8 cellular contexts compared by ENCODE assay signal in the genomic region with DNA sequence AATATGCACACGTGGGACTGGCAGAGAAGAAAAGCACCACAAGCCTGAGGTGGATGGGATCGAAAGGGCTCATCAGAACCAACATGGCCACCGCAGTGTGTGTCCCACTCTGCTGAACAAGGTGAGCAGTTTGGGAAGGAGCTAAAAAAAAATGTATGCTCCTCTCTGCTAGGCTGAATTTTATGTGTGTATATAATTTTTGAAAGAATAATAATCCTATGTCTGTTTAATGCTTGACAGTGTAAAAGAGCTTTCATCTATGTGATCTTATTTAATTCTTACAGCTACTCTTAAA. TPM values are rescaled to one million over a fixed set of nuclear protein-coding genes. Genes with fewer than 3 reads are reported as not detected.
DNase-seq lines count a peak whose midpoint lies in the region; ATAC-seq and TF ChIP-seq lines count a peak whose summit lies in the region.

No MANE protein-coding gene starts in this region.

- H3K36me3 ChIP-seq in right atrium auricular region: no peaks in the 10 kb centered on the region

- H3K9me3 ChIP-seq in right atrium auricular region: no peaks in the 10 kb centered on the region

- peak overlapping the region; percentile 47 to 77 for H3K4me3 ChIP-seq in right atrium auricular region

- H3K36me3 Mint-ChIP-seq in activated CD4-positive, alpha-beta T cell treated with anti-CD3 and anti-CD28 coated beads, Interleukin-2, amount 10 ng/mL, durations not matched to agents 7 days and 5 days (ENCODE audit: low read depth): peaks cover 12% of the 10 kb centered on the region
- peaks cover 2% of the 10 kb centered on the region for H3K36me3 Mint-ChIP-seq in progenitor cell of endocrine pancreas (ENCODE audit: insufficient read depth)

- TF ChIP-seq CTCF in right atrium auricular region (IDR thresholded peaks at IDR 0.05) (no peak), progenitor cell of endocrine pancreas (IDR thresholded peaks at IDR 0.05; ENCODE audit: unreplicated experiment) (no peak)

- H3K4me3 Mint-ChIP-seq in activated CD4-positive, alpha-beta T cell treated with anti-CD3 and anti-CD28 coated beads, Interleukin-2, amount 10 ng/mL, durations not matched to agents 7 days and 5 days: peak overlapping the region; percentile 83
- H3K4me3 Mint-ChIP-seq in progenitor cell of endocrine pancreas (ENCODE audit: low read depth): peak overlapping the region; percentile 92

- CTCF ChIA-PET in activated CD4-positive, alpha-beta T cell treated with anti-CD3 and anti-CD28 coated beads, Interleukin-2, amount 10 ng/mL, durations not matched to agents 7 days and 5 days (lab: Charles Lee): interaction anchor here (0.9 to 5.4 kb wide), 7 partner anchors 12 to 114 kb away, joined by 3 to 41 read pairs (median 7); partner anchors contain the start of genes EEF2K and POLR3E

- no peaks in the 10 kb centered on the region for H3K27me3 ChIP-seq in right atrium auricular region

- ATAC-seq in Right ventricle myocardium superior (ENCODE audit: poor library complexity) (no peak), HG03432 (IDR thresholded peaks at IDR 0.05; ENCODE audit: unreplicated experiment) (no peak)

- H3K4me1 Mint-ChIP-seq in activated CD4-positive, alpha-beta T cell treated with anti-CD3 and anti-CD28 coated beads, Interleukin-2, amount 10 ng/mL, durations not matched to agents 7 days and 5 days: peaks cover 61% of the 10 kb centered on the region
- H3K4me1 Mint-ChIP-seq in progenitor cell of endocrine pancreas (ENCODE audit: low read depth): peaks cover 11% of the 10 kb centered on the region

- H3K9me3 Mint-ChIP-seq in activated CD4-positive, alpha-beta T cell treated with anti-CD3 and anti-CD28 coated beads, Interleukin-2, amount 10 ng/mL, durations not matched to agents 7 days and 5 days: peaks cover 8% of the 10 kb centered on the region
- H3K9me3 Mint-ChIP-seq in progenitor cell of endocrine pancreas (ENCODE audit: low read depth): no peaks in the 10 kb centered on the region

- no peak for DNase-seq in right atrium auricular region (ENCODE audit: low spot score)
- DNase-seq in Right ventricle myocardium superior: no peak
- peak; percentile 53 for DNase-seq in activated CD4-positive, alpha-beta T cell treated with anti-CD3 and anti-CD28 coated beads, Interleukin-2, amount 10 ng/mL, durations not matched to agents 7 days and 5 days
- DNase-seq in epithelial cell of prostate (ENCODE audit: low read depth, low spot score): no peak
- DNase-seq in progenitor cell of endocrine pancreas (ENCODE audit: low spot score, unreplicated experiment): no peak
- no peak for DNase-seq in NCI-H2196 treated with DMSO at 0.1 percent for 48 hours (lab: John Stamatoyannopoulos, UW; ENCODE audit: unreplicated experiment)
- no peak for DNase-seq in HuH-7.5 (ENCODE audit: low spot score)

- peak overlapping the region; percentile 99 for H3K27ac Mint-ChIP-seq in activated CD4-positive, alpha-beta T cell treated with anti-CD3 and anti-CD28 coated beads, Interleukin-2, amount 10 ng/mL, durations not matched to agents 7 days and 5 days
- peak overlapping the region; percentile 99 for H3K27ac Mint-ChIP-seq in progenitor cell of endocrine pancreas

- H3K27ac ChIP-seq in right atrium auricular region (peak overlapping the region; percentile 95 to 97), epithelial cell of prostate (peak overlapping the region; percentile 87)

- POLR2A ChIA-PET in activated CD4-positive, alpha-beta T cell treated with anti-CD3 and anti-CD28 coated beads, Interleukin-2, amount 10 ng/mL, durations not matched to agents 7 days and 5 days (lab: Charles Lee): interaction anchor here (0.9 kb wide), 1 partner anchor 238 kb away, joined by 3 read pairs; no protein-coding TSS in a partner anchor

- H3K4me1 ChIP-seq in right atrium auricular region: peaks cover 0 to 38% of the 10 kb centered on the region in 2 donors

- intact Hi-C loops in Right ventricle myocardium superior (cut with DNase I): no loop called here

- peaks cover 2% of the 10 kb centered on the region for H3K27me3 Mint-ChIP-seq in activated CD4-positive, alpha-beta T cell treated with anti-CD3 and anti-CD28 coated beads, Interleukin-2, amount 10 ng/mL, durations not matched to agents 7 days and 5 days
- peaks cover 15% of the 10 kb centered on the region for H3K27me3 Mint-ChIP-seq in progenitor cell of endocrine pancreas

RNA-seq across cellular contexts. Expression of gene EEF2K, which starts 14.2 kb away (rescaled TPM):
- total RNA-seq in right atrium auricular region (10 to 100 TPM; 12.9 to 18.9 TPM), Right ventricle myocardium superior (26.4 TPM), progenitor cell of endocrine pancreas (15.4 TPM in 2 replicates)
- total RNA-seq in activated CD4-positive, alpha-beta T cell treated with anti-CD3 and anti-CD28 coated beads, Interleukin-2, amount 10 ng/mL, durations not matched to agents 7 days and 5 days: 10 to 100 TPM; 21.9 to 23.8 TPM

RNA-seq across cellular contexts. Expression of gene SDR42E2, which starts 29.6 kb away (rescaled TPM):
- not detected for total RNA-seq in right atrium auricular region
- not detected for total RNA-seq in Right ventricle myocardium superior
- total RNA-seq in activated CD4-positive, alpha-beta T cell treated with anti-CD3 and anti-CD28 coated beads, Interleukin-2, amount 10 ng/mL, durations not matched to agents 7 days and 5 days: under 1 TPM in 1 of 2 experiments, not detected in 1; 0.22 TPM
- total RNA-seq in progenitor cell of endocrine pancreas: not detected in 2 replicates
